ENCODE assay signal across 19 cellular contexts in genomic region chr1:201586806-201587205, GRCh38.
"Had no signal": no experiment of that assay in that cellular context is flagged by ENCODE, and none has a peak within 500 bp of the region (broad histone marks: within the 10 kb centered on the region; RNA-seq: fewer than 3 reads in every experiment).

No MANE protein-coding gene starts in this region.

- H3K4me3 Mint-ChIP-seq: naive thymus-derived CD4-positive, alpha-beta T cell; nephron progenitor cell had no signal

- H3K36me3 Mint-ChIP-seq: naive thymus-derived CD4-positive, alpha-beta T cell had no signal

- DNase-seq: effector memory CD4-positive, alpha-beta T cell; glutamatergic neuron; kidney; left cardiac atrium; left ventricle myocardium superior; mesenchymal stem cell; naive thymus-derived CD4-positive, alpha-beta T cell; nephron progenitor cell; psoas muscle; retina; right lobe of liver; stimulated activated CD4-positive, alpha-beta T cell treated with anti-CD3 and anti-CD28 coated beads, Interleukin-2, amount 100 ng/mL, for 48 hours; stimulated activated naive CD4-positive, alpha-beta T cell treated with Interleukin-2 at 50 U/mL for 16 hours; upper lobe of left lung had no signal

- H3K27ac Mint-ChIP-seq: naive thymus-derived CD4-positive, alpha-beta T cell; nephron progenitor cell had no signal

- H3K4me3 ChIP-seq: esophagus muscularis mucosa, gastroesophageal sphincter, lung, psoas muscle, right lobe of liver, skin epidermis, upper lobe of left lung, vagina had no signal

- H3K9me3 ChIP-seq: esophagus muscularis mucosa, gastroesophageal sphincter, psoas muscle, right lobe of liver, upper lobe of left lung, vagina had no signal

- H3K9me3 Mint-ChIP-seq: naive thymus-derived CD4-positive, alpha-beta T cell had no signal

- H3K36me3 ChIP-seq: right lobe of liver, vagina had no signal

- H3K27me3 ChIP-seq: esophagus muscularis mucosa, gastroesophageal sphincter, right lobe of liver, upper lobe of left lung, vagina had no signal

- H3K27ac ChIP-seq: esophagus muscularis mucosa, gastroesophageal sphincter, psoas muscle, right lobe of liver, skin epidermis, upper lobe of left lung, vagina had no signal

- ATAC-seq: gastroesophageal sphincter; left cardiac atrium; left ventricle myocardium superior; naive thymus-derived CD4-positive, alpha-beta T cell; psoas muscle; right lobe of liver had no signal

- H3K4me1 ChIP-seq: psoas muscle, right lobe of liver had no signal
